ENCODE assay signal across 15 cellular contexts in the genomic region with DNA sequence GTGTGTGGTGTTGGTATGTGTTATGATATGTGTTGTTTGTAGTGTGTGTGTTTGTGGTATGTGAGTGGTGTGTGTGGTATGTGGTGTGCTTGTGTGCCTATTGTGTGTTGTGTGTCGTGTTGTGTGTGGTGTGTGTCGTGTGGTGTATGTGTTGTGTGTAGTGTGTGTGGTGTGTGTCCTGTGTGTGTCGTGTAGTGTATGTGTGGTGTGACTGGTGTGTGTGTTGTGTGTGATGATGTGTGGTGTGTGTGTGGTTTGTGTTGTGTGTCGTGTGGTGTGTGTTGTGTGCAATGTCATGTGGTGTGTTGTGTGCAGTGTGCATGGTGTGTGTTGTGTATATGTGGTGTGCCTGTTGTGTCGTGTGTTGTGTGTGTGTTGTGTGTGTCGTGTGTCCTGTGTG.
"Had no signal": no experiment of that assay in that cellular context is flagged by ENCODE, and none has a peak within 500 bp of the region (broad histone marks: within the 10 kb centered on the region; RNA-seq: fewer than 3 reads in every experiment).

No MANE protein-coding gene starts in this region.

- H3K4me3 ChIP-seq: coronary artery, hepatocyte, mucosa of descending colon, pancreas, smooth muscle cell, tibial artery had no signal

- ATAC-seq: mucosa of descending colon; naive thymus-derived CD8-positive, alpha-beta T cell; pancreas; right cardiac atrium; stimulated activated effector memory CD8-positive, alpha-beta T cell treated with anti-CD3 and anti-CD28 coated beads, Interleukin-12 subunit alpha, Interleukin-12 subunit beta, amount 100 ng/mL, for 72 hours had no signal

- DNase-seq: effector CD4-positive, alpha-beta T cell; foreskin melanocyte; kidney glomerular epithelial cell; mammary epithelial cell; mucosa of descending colon; naive thymus-derived CD8-positive, alpha-beta T cell; nucleus accumbens; right cardiac atrium; stimulated activated CD4-positive, alpha-beta T cell treated with anti-CD3 and anti-CD28 coated beads, Interleukin-4, amount 100 ng/mL, for 1 hour; tibial artery had no signal

- H3K4me1 ChIP-seq: pancreas, tibial artery had no signal

- H3K27ac ChIP-seq: coronary artery, hepatocyte, pancreas, tibial artery had no signal

- H3K4me2 ChIP-seq: hepatocyte, smooth muscle cell had no signal

- H3K36me3 ChIP-seq: pancreas, tibial artery had no signal

- H3K79me2 ChIP-seq: hepatocyte had no signal

- H3K27me3 ChIP-seq: hepatocyte, pancreas had no signal

- FAIRE-seq: pancreas had no signal

- H2AFZ ChIP-seq: hepatocyte had no signal

- H3K9me3 ChIP-seq: mucosa of descending colon, pancreas, tibial artery had no signal
